ENCODE assay signal across 14 cellular contexts in the genomic region with DNA sequence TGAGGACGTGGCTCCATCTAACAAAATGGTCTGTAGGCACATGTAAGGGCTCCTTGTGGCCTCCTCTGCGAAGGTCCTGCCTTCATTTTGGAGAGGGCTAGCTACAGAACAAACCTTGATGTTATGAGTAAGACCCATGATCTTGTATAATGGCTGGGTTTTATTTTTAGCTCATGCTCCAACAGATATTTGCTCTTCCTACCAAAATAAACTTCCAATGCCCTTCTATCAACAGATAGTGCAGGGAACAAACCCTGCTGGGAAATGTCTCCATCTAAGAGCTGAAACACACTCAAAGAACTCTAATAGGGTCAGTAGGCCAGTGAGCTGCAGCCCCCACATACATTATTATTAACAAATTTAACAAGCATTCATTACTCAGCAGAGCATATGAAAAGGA.
A peak's percentile ranks its signal among the peaks of the same experiment; 100 is the strongest.
DNase-seq lines count a peak whose midpoint lies in the region; ATAC-seq and TF ChIP-seq lines count a peak whose summit lies in the region.
"Had no signal": no experiment of that assay in that cellular context is flagged by ENCODE, and none has a peak within 500 bp of the region (broad histone marks: within the 10 kb centered on the region; RNA-seq: fewer than 3 reads in every experiment).

No MANE protein-coding gene starts in this region.

- H3K36me3 Mint-ChIP-seq in CD8-positive, alpha-beta T cell = no peaks in the 10 kb centered on the region

- H3K27ac Mint-ChIP-seq in CD8-positive, alpha-beta T cell = no peak overlapping the region
- H3K27ac Mint-ChIP-seq: HFFc6 had no signal

- DNase-seq in Right ventricle myocardium superior = no peak
- no peak for DNase-seq in right atrium auricular region (ENCODE audit: low spot score)
- peak; percentile 3 for DNase-seq in hepatic stellate cell (ENCODE audit: low spot score)
- DNase-seq in osteoblast (ENCODE audit: insufficient read length, low spot score, missing footprints) = no peak
- no peak for DNase-seq in GM03348 (ENCODE audit: low spot score)
- no peak for DNase-seq in GF-D8 (lab: John Stamatoyannopoulos, UW)
- DNase-seq in CD8-positive, alpha-beta T cell = no peak
- DNase-seq: HFFc6, MM.1S, NCI-H1105, NCI-H1694 treated with DMSO at 0.1 percent for 48 hours, NCI-H446 had no signal

- no peaks in the 10 kb centered on the region for H3K27me3 Mint-ChIP-seq in CD8-positive, alpha-beta T cell (ENCODE audit: low read depth)

- ATAC-seq in Right ventricle myocardium superior (ENCODE audit: poor library complexity) = peak; percentile 60
- no peak for ATAC-seq in HG03432 (IDR thresholded peaks at IDR 0.05; ENCODE audit: unreplicated experiment)
- no peak for ATAC-seq in CD8-positive, alpha-beta T cell

- CTCF ChIA-PET in CD8-positive, alpha-beta T cell (lab: Charles Lee) = no interaction called here

- H3K36me3 ChIP-seq in right atrium auricular region = no peaks in the 10 kb centered on the region
- H3K36me3 ChIP-seq in osteoblast (ENCODE audit: insufficient read depth, low read length) = no peaks in the 10 kb centered on the region
- H3K36me3 ChIP-seq in CD8-positive, alpha-beta T cell (ENCODE audit: insufficient read depth, low read length) = no peaks in the 10 kb centered on the region
- H3K36me3 ChIP-seq: BLaER1 treated with 17β-estradiol and CSF1 and Interleukin-3, amounts not matched to agents 10 nM and 100 nM had no signal

- H3K9me3 Mint-ChIP-seq in CD8-positive, alpha-beta T cell = peaks cover 2% of the 10 kb centered on the region
- H3K9me3 Mint-ChIP-seq: HFFc6 had no signal

- no peaks in the 10 kb centered on the region for H4K20me1 ChIP-seq in osteoblast (ENCODE audit: insufficient read depth, low read length)
- H4K20me1 ChIP-seq: BLaER1 treated with 17β-estradiol and CSF1 and Interleukin-3, amounts not matched to agents 10 nM and 100 nM had no signal

- no peak overlapping the region for H3K4me2 ChIP-seq in osteoblast (ENCODE audit: insufficient read depth, low read length)
- H3K4me2 ChIP-seq: BLaER1 treated with 17β-estradiol and CSF1 and Interleukin-3, amounts not matched to agents 10 nM and 100 nM had no signal

- H3K79me2 ChIP-seq in osteoblast (ENCODE audit: insufficient read depth, low read length) = no peaks in the 10 kb centered on the region

- H3K4me3 Mint-ChIP-seq in CD8-positive, alpha-beta T cell = no peak overlapping the region
- H3K4me3 Mint-ChIP-seq: HFFc6 had no signal

- H3K27me3 ChIP-seq in right atrium auricular region (no peaks in the 10 kb centered on the region), osteoblast (ENCODE audit: insufficient read depth, low read length) (no peaks in the 10 kb centered on the region)
- no peaks in the 10 kb centered on the region for H3K27me3 ChIP-seq in CD8-positive, alpha-beta T cell (ENCODE audit: insufficient read depth, low read length)
- H3K27me3 ChIP-seq: BLaER1 treated with 17β-estradiol and CSF1 and Interleukin-3, amounts not matched to agents 10 nM and 100 nM had no signal

- intact Hi-C loops in Right ventricle myocardium superior (cut with DNase I) = no loop called here
- intact Hi-C loops in CD8-positive, alpha-beta T cell (cut with DNase I, micrococcal nuclease) = no loop called here

- H3K4me1 Mint-ChIP-seq in CD8-positive, alpha-beta T cell (ENCODE audit: low read depth) = no peaks in the 10 kb centered on the region

- TF ChIP-seq CTCF in right atrium auricular region (IDR thresholded peaks at IDR 0.05) (no peak), osteoblast (IDR thresholded peaks at IDR 0.05; ENCODE audit: extremely low read depth, low read depth, low read length) (no peak)
- TF ChIP-seq CTCF in CD8-positive, alpha-beta T cell (IDR thresholded peaks at IDR 0.05) = no peak

- H2AFZ ChIP-seq in osteoblast (ENCODE audit: low read length) = peak overlapping the region; percentile 14

- POLR2A ChIA-PET in CD8-positive, alpha-beta T cell (lab: Charles Lee) = no interaction called here

- peaks cover 0 to 8% of the 10 kb centered on the region in 2 donors for H3K4me1 ChIP-seq in right atrium auricular region
- H3K4me1 ChIP-seq in osteoblast (ENCODE audit: insufficient read depth, low read length) = peaks cover 4% of the 10 kb centered on the region
- no peaks in the 10 kb centered on the region for H3K4me1 ChIP-seq in CD8-positive, alpha-beta T cell (ENCODE audit: insufficient read depth, low read length)
- H3K4me1 ChIP-seq: BLaER1 treated with 17β-estradiol and CSF1 and Interleukin-3, amounts not matched to agents 10 nM and 100 nM had no signal

- H3K27ac ChIP-seq in right atrium auricular region (peak overlapping the region in 1 of 2 donors; percentile 40), osteoblast (ENCODE audit: low read depth, low read length) (no peak overlapping the region)
- no peak overlapping the region for H3K27ac ChIP-seq in CD8-positive, alpha-beta T cell (ENCODE audit: low read depth, low read length)
- H3K27ac ChIP-seq: BLaER1 treated with 17β-estradiol and CSF1 and Interleukin-3, amounts not matched to agents 10 nM and 100 nM had no signal

- H3K9me3 ChIP-seq in right atrium auricular region (no peaks in the 10 kb centered on the region), osteoblast (ENCODE audit: low read depth, low read length) (no peaks in the 10 kb centered on the region)
- no peaks in the 10 kb centered on the region for H3K9me3 ChIP-seq in CD8-positive, alpha-beta T cell (ENCODE audit: low read length)

- no peak overlapping the region for H3K4me3 ChIP-seq in right atrium auricular region
- no peak overlapping the region for H3K4me3 ChIP-seq in osteoblast (ENCODE audit: insufficient read depth, low read length)
- H3K4me3 ChIP-seq in CD8-positive, alpha-beta T cell (ENCODE audit: low read depth, low read length) = no peak overlapping the region
- H3K4me3 ChIP-seq: BLaER1 treated with 17β-estradiol and CSF1 and Interleukin-3, amounts not matched to agents 10 nM and 100 nM had no signal
